In genomic region chr16:46747777-46748651, GRCh38 we compare ENCODE assay signal across 14 cellular contexts. TPM values are rescaled to one million over a fixed set of nuclear protein-coding genes. Genes with fewer than 3 reads are reported as not detected.
A peak's percentile ranks its signal among the peaks of the same experiment; 100 is the strongest.
DNase-seq lines count a peak whose midpoint lies in the region; ATAC-seq, FAIRE-seq and TF ChIP-seq lines count a peak whose summit lies in the region.
"Had no signal": no experiment of that assay in that cellular context is flagged by ENCODE, and none has a peak within 500 bp of the region (broad histone marks: within the 10 kb centered on the region; RNA-seq: fewer than 3 reads in every experiment).

TSS of gene MYLK3 (minus strand) at chr16:46748344. CDS start at chr16:46748193, 151 bp downstream.

- H3K79me2 ChIP-seq in GM12878 (ENCODE audit: control insufficient read depth, insufficient read depth, low read length) (no peaks in the 10 kb centered on the region), smooth muscle cell (ENCODE audit: low read depth) (no peaks in the 10 kb centered on the region)

- no peak for TF ChIP-seq CTCF in GM12878 (IDR thresholded peaks at IDR 0.05 in 2 of 3, conservative IDR thresholded peaks at IDR 0.05 in 1 of 3; ENCODE audit: control insufficient read depth in 2 of 3, extremely low read depth in 1 of 3, insufficient read depth in 1 of 3, low read depth in 3 of 3, low read length in 3 of 3)
- no peak for TF ChIP-seq CTCF in smooth muscle cell (IDR thresholded peaks at IDR 0.05; ENCODE audit: borderline replicate concordance, insufficient read depth, poor library complexity, severe bottlenecking)

- POLR2A ChIA-PET in GM12878 (lab: Charles Lee), result no interaction called here

- intact Hi-C loops in GM12878 (cut with micrococcal nuclease; ENCODE audit: unreplicated experiment), result no loop called here

- in situ Hi-C loops in GM12878 (cut with MboI), result no loop called here

- no peak for TF ChIP-seq EP300 in GM12878 (IDR thresholded peaks at IDR 0.05; ENCODE audit: borderline replicate concordance in 1 of 2, control insufficient read depth in 1 of 2, low read depth in 2 of 2, low read length in 2 of 2)

- H3K4me3 ChIP-seq in GM12878, result no peak within 1 kb of the TSS
- no peak within 1 kb of the TSS for H3K4me3 ChIP-seq in smooth muscle cell
- H3K4me3 ChIP-seq: dorsolateral prefrontal cortex had no signal

- FAIRE-seq in HTR-8/SVneo (lab: Jason Lieb, UNC), result peak; percentile 52
- no peak for FAIRE-seq in GM12878 (lab: Jason Lieb, UNC)

- H3K27me3 ChIP-seq in GM12878 (replicated peaks in 1 of 2; ENCODE audit: control insufficient read depth in 2 of 2, insufficient read depth in 2 of 2, low read length in 1 of 2) (no peaks in the 10 kb centered on the region), smooth muscle cell (ENCODE audit: low read depth) (no peaks in the 10 kb centered on the region)
- H3K27me3 ChIP-seq: dorsolateral prefrontal cortex had no signal

- SMC1A ChIA-PET in GM12878 (lab: Charles Lee; ENCODE audit: uncharacterized antibody, unreplicated experiment), result no interaction called here

- RAD21 ChIA-PET in GM12878 (lab: Charles Lee; ENCODE audit: unreplicated experiment), result no interaction called here

- peaks cover 19% of the 10 kb centered on the region for H3K4me1 ChIP-seq in GM12878 (ENCODE audit: control insufficient read depth, insufficient read depth, low read length)
- H3K4me1 ChIP-seq in smooth muscle cell (ENCODE audit: low read depth), result peaks cover 6% of the 10 kb centered on the region

- no peaks in the 10 kb centered on the region for H3F3A ChIP-seq in smooth muscle cell (ENCODE audit: low read depth)

- peak; percentile 60 for DNase-seq in HTR-8/SVneo (ENCODE audit: insufficient read length, low spot score)
- no peak for DNase-seq in GM12878 (ENCODE audit: low read depth, low spot score)
- peak; percentile 37 for DNase-seq in left kidney (ENCODE audit: low read depth, low spot score)
- DNase-seq in smooth muscle cell (lab: John Stamatoyannopoulos, UW; ENCODE audit: unreplicated experiment), result no peak
- no peak for DNase-seq in activated CD4-positive, alpha-beta T cell treated with anti-CD3 and anti-CD28 coated beads for 48 hours
- DNase-seq in NCI-H2107 treated with DMSO at 0.1 percent for 48 hours (lab: John Stamatoyannopoulos, UW; ENCODE audit: unreplicated experiment), result no peak
- DNase-seq in NCI-H2107 (lab: John Stamatoyannopoulos, UW), result no peak
- DNase-seq in Ammon's horn (ENCODE audit: low spot score), result no peak
- DNase-seq: activated CD8-positive, alpha-beta memory T cell treated with anti-CD3 and anti-CD28 coated beads for 24 hours; activated naive CD8-positive, alpha-beta T cell treated with anti-CD3 and anti-CD28 coated beads for 36 hours; COR-L47; dorsolateral prefrontal cortex; NCI-H82; stimulated activated CD8-positive, alpha-beta memory T cell treated with anti-CD3 and anti-CD28 coated beads, Interleukin-4, amount 100 ng/mL, for 48 hours had no signal

- H4K20me1 ChIP-seq in GM12878 (ENCODE audit: control insufficient read depth, insufficient read depth), result no peaks in the 10 kb centered on the region
- no peaks in the 10 kb centered on the region for H4K20me1 ChIP-seq in smooth muscle cell (ENCODE audit: low read depth)

- 88% methylated on average over 25 of the region's 25 CpGs for WGBS in GM12878 (ENCODE audit: insufficient coverage, insufficient replicate concordance, low lambda C conversion rate, missing lambda C conversion rate)
- WGBS in smooth muscle cell (ENCODE audit: low lambda C conversion rate), result 68% methylated on average over 25 of the region's 25 CpGs

- no peak for ATAC-seq in GM12878

- no peaks in the 10 kb centered on the region for H3K9me3 ChIP-seq in GM12878 (replicated peaks; ENCODE audit: control insufficient read depth, insufficient read depth, low read length)
- no peaks in the 10 kb centered on the region for H3K9me3 ChIP-seq in smooth muscle cell (replicated peaks; ENCODE audit: low read depth)

- TF ChIP-seq RAD21 in GM12878 (IDR thresholded peaks at IDR 0.05; ENCODE audit: insufficient read depth, low read depth, low read length), result no peak

- no peak within 1 kb of the TSS for H3K27ac ChIP-seq in GM12878 (ENCODE audit: control insufficient read depth, insufficient read depth)
- no peak within 1 kb of the TSS for H3K27ac ChIP-seq in smooth muscle cell (ENCODE audit: low read depth)
- H3K27ac ChIP-seq: dorsolateral prefrontal cortex had no signal

- H2AFZ ChIP-seq in GM12878 (ENCODE audit: control insufficient read depth, low read depth, low read length) (peak within 1 kb of the TSS; percentile 56), smooth muscle cell (ENCODE audit: low read depth) (no peak within 1 kb of the TSS)

- H3K4me2 ChIP-seq in GM12878 (ENCODE audit: control insufficient read depth, insufficient read depth) (no peak within 1 kb of the TSS), smooth muscle cell (peak within 1 kb of the TSS; percentile 9)

- BruUV-seq in GM12878 (replicated peaks; lab: Mats Ljungman, UMichigan), result no TSS peak

- H3K9ac ChIP-seq in GM12878 (ENCODE audit: control insufficient read depth, insufficient read depth, low read length) (no peak within 1 kb of the TSS), smooth muscle cell (ENCODE audit: low read depth) (no peak within 1 kb of the TSS)

- no peak for TF ChIP-seq POLR2A in GM12878 (IDR thresholded peaks at IDR 0.05; ENCODE audit: low read depth, low read length)

- H3K36me3 ChIP-seq in GM12878 (ENCODE audit: control insufficient read depth in 2 of 2, insufficient read depth in 2 of 2, low read length in 1 of 2) (no peaks in the 10 kb centered on the region), smooth muscle cell (ENCODE audit: low read depth) (no peaks in the 10 kb centered on the region)

- CTCF ChIA-PET in GM12878 (lab: Yijun Ruan, JAX), result interaction anchor here (2.2 kb wide), 1 partner anchor 53 kb away, joined by 7 read pairs; no protein-coding TSS in a partner anchor

TF ChIP-seq in GM12878, 131 proteins besides CTCF, POLR2A, EP300 and RAD21:
- no peak for TF ChIP-seq CBFB (IDR thresholded peaks at IDR 0.05; ENCODE audit: low read depth)

RNA-seq across cellular contexts. Expression of gene MYLK3, which starts in this region (rescaled TPM):
- 1.7 and 1.9 TPM in 2 replicates for total RNA-seq in GM12878 (2013; cell fraction: nucleolus; rRNA removed)
- total RNA-seq in GM12878 (2014; rRNA removed) (0.27 and 0.28 TPM in 2 replicates), GM12878 (2014; rRNA removed; fragmentation: Illumina TruSeq; extraction: Trizol) (0.14 and 0.27 TPM in 2 replicates), GM12878 (2021) (0.37 and 0.46 TPM in 2 replicates), smooth muscle cell (0.13 and 0.22 TPM in 2 replicates)
- 0.12 TPM for polyA plus RNA-seq in GM12878 (2011; ENCODE audit: low read depth)
- polyA plus RNA-seq in GM12878 (2011; rRNA removed) (0.15 and 0.20 TPM in 2 replicates), GM12878 (2014; fragmentation: Illumina TruSeq; extraction: Trizol) (0.12 and 0.14 TPM in 2 replicates), GM12878 (2014; fragmentation: Nextera tagmentation; extraction: Ambion mirVana) (under 1 TPM; 0.02 to 0.05 TPM), GM12878 (2014; rRNA removed) (0.17 and 0.37 TPM in 2 replicates), GM12878 (2016; fragmentation: Nextera tagmentation; extraction: Ambion mirVana) (under 1 TPM; 0.18 to 0.21 TPM), smooth muscle cell (0.06 and 0.33 TPM in 2 replicates)
- polyA plus RNA-seq in GM12878 (2011; cell fraction: cytosol; rRNA removed), result 0.17 and 0.18 TPM in 2 replicates
- polyA plus RNA-seq in GM12878 (2011; cell fraction: nucleus; rRNA removed), result 0.15 and 0.20 TPM in 2 replicates
- polyA plus RNA-seq in GM12878 (2012), result 0.32 and 0.45 TPM in 2 replicates
- 0.62 and 0.66 TPM in 2 replicates for polyA minus RNA-seq in GM12878 (2011; rRNA and poly(A)+ RNA removed)
- 0.40 TPM in 1 of 2 replicates, not detected in the other for polyA minus RNA-seq in GM12878 (2011; cell fraction: cytosol; rRNA and poly(A)+ RNA removed)
- 1.1 TPM in 2 replicates for polyA minus RNA-seq in GM12878 (2011; cell fraction: nucleus; rRNA and poly(A)+ RNA removed)

Comparison
In these comparisons a context has a peak if more than half of its experiments do, and no peak if none do; other contexts are left out.
1. DNase-seq: peak in HTR-8/SVneo (single experiment) and left kidney (single experiment); none in GM12878 (single experiment), smooth muscle cell (single experiment), activated CD4-positive, alpha-beta T cell treated with anti-CD3 and anti-CD28 coated beads for 48 hours (single experiment), NCI-H2107 treated with DMSO at 0.1 percent for 48 hours (single experiment), NCI-H2107 (single experiment) and Ammon's horn (single experiment).